Comparison of ENCODE assay signal across 12 cellular contexts in genomic region chr2:109214651-109215371, GRCh38.
DNase-seq lines count a peak whose midpoint lies in the region; ATAC-seq and TF ChIP-seq lines count a peak whose summit lies in the region.
"Had no signal": no experiment of that assay in that cellular context is flagged by ENCODE, and none has a peak within 500 bp of the region (broad histone marks: within the 10 kb centered on the region; RNA-seq: fewer than 3 reads in every experiment).

No MANE protein-coding gene starts in this region.

- TF ChIP-seq CTCF in HEK293 (tag by site-specific recombination; IDR thresholded peaks at IDR 0.05) (no peak), osteoblast (IDR thresholded peaks at IDR 0.05; ENCODE audit: extremely low read depth, low read depth, low read length) (no peak), GM13977 (IDR thresholded peaks at IDR 0.05; ENCODE audit: extremely low read depth, insufficient read depth, missing control alignments) (no peak), type B pancreatic cell (conservative IDR thresholded peaks at IDR 0.05) (no peak)

- H3K27ac ChIP-seq in HEK293 (ENCODE audit: extremely low read depth, low read depth, low read length) (peak overlapping the region; percentile 37), osteoblast (ENCODE audit: low read depth, low read length) (no peak overlapping the region)
- H3K27ac ChIP-seq: ascending aorta had no signal

- peaks cover 36% of the 10 kb centered on the region for H3K4me1 ChIP-seq in HEK293 (ENCODE audit: control insufficient read depth, insufficient read depth, low read length)
- peaks cover 37% of the 10 kb centered on the region for H3K4me1 ChIP-seq in osteoblast (ENCODE audit: insufficient read depth, low read length)

- POLR2A ChIA-PET in activated CD4-positive, alpha-beta T cell treated with anti-CD3 and anti-CD28 coated beads for 36 hours (lab: Charles Lee) = interaction anchor here (1.2 kb wide), 1 partner anchor 86 kb away, joined by 3 read pairs; the partner anchor contains the start of gene SH3RF3
- POLR2A ChIA-PET in HEK293 (lab: Yijun Ruan, JAX) = interaction anchor here (0.9 to 1.5 kb wide), 3 partner anchors 14 to 90 kb away, joined by 3 read pairs; no protein-coding TSS in a partner anchor
- POLR2A ChIA-PET in activated CD8-positive, alpha-beta T cell treated with anti-CD3 and anti-CD28 coated beads, Interleukin-2, amount 10 ng/mL, durations not matched to agents 7 days and 5 days (lab: Charles Lee) = interaction anchor here (0.6 kb wide), 1 partner anchor 27 kb away, joined by 3 read pairs; no protein-coding TSS in a partner anchor

- CTCF ChIA-PET in activated CD4-positive, alpha-beta T cell treated with anti-CD3 and anti-CD28 coated beads for 36 hours (lab: Charles Lee) = interaction anchor here (1.0 to 2.1 kb wide), 4 partner anchors 10 to 86 kb away, joined by 3 to 7 read pairs (median 4); partner anchors contain the start of gene SH3RF3
- CTCF ChIA-PET in HEK293 (lab: Yijun Ruan, JAX) = interaction anchor here (0.6 to 1.2 kb wide), 2 partner anchors 40 to 87 kb away, joined by 3 to 4 read pairs; no protein-coding TSS in a partner anchor
- CTCF ChIA-PET in activated CD8-positive, alpha-beta T cell treated with anti-CD3 and anti-CD28 coated beads, Interleukin-2, amount 10 ng/mL, durations not matched to agents 7 days and 5 days (lab: Charles Lee) = interaction anchor here (1.8 kb wide), 1 partner anchor 9 kb away, joined by 5 read pairs; no protein-coding TSS in a partner anchor

- peaks cover 71% of the 10 kb centered on the region for H3K27me3 Mint-ChIP-seq in activated CD4-positive, alpha-beta T cell treated with anti-CD3 and anti-CD28 coated beads for 36 hours
- peaks cover 68% of the 10 kb centered on the region for H3K27me3 Mint-ChIP-seq in activated CD8-positive, alpha-beta T cell treated with anti-CD3 and anti-CD28 coated beads, Interleukin-2, amount 10 ng/mL, durations not matched to agents 7 days and 5 days (ENCODE audit: low read depth)
- H3K27me3 Mint-ChIP-seq in type B pancreatic cell = peaks cover 24% of the 10 kb centered on the region

- H3K4me2 ChIP-seq in osteoblast (ENCODE audit: insufficient read depth, low read length) = peak overlapping the region; percentile 63

- no peak overlapping the region for H2AFZ ChIP-seq in osteoblast (ENCODE audit: low read length)

- H3K4me3 ChIP-seq in HEK293 (ENCODE audit: low read depth, low read length) (no peak overlapping the region), osteoblast (ENCODE audit: insufficient read depth, low read length) (no peak overlapping the region)
- H3K4me3 ChIP-seq: ascending aorta, skin epidermis had no signal

- peak; percentile 54 for ATAC-seq in activated CD4-positive, alpha-beta T cell treated with anti-CD3 and anti-CD28 coated beads for 36 hours
- ATAC-seq in activated CD8-positive, alpha-beta T cell treated with anti-CD3 and anti-CD28 coated beads, Interleukin-2, amount 10 ng/mL, durations not matched to agents 7 days and 5 days = no peak
- no peak for ATAC-seq in HG03045 (IDR thresholded peaks at IDR 0.05; ENCODE audit: unreplicated experiment)

- no peaks in the 10 kb centered on the region for H3K9me3 ChIP-seq in HEK293 (ENCODE audit: control insufficient read depth, insufficient read depth, low read depth, low read length)
- H3K9me3 ChIP-seq in osteoblast (ENCODE audit: low read depth, low read length) = no peaks in the 10 kb centered on the region
- H3K9me3 ChIP-seq: ascending aorta had no signal

- H3K4me3 Mint-ChIP-seq in activated CD4-positive, alpha-beta T cell treated with anti-CD3 and anti-CD28 coated beads for 36 hours = peak overlapping the region; percentile 38
- H3K4me3 Mint-ChIP-seq in activated CD8-positive, alpha-beta T cell treated with anti-CD3 and anti-CD28 coated beads, Interleukin-2, amount 10 ng/mL, durations not matched to agents 7 days and 5 days = no peak overlapping the region
- no peak overlapping the region for H3K4me3 Mint-ChIP-seq in type B pancreatic cell
- H3K4me3 Mint-ChIP-seq: nephron had no signal

- H3K79me2 ChIP-seq in osteoblast (ENCODE audit: insufficient read depth, low read length) = peaks cover 52% of the 10 kb centered on the region

- H3K36me3 ChIP-seq in HEK293 (ENCODE audit: control insufficient read depth in 2 of 2, insufficient read depth in 1 of 2, low read length in 2 of 2) (no peaks in the 10 kb centered on the region), osteoblast (ENCODE audit: insufficient read depth, low read length) (no peaks in the 10 kb centered on the region)
- H3K36me3 ChIP-seq: ascending aorta had no signal

- H3K36me3 Mint-ChIP-seq in activated CD4-positive, alpha-beta T cell treated with anti-CD3 and anti-CD28 coated beads for 36 hours (ENCODE audit: low read depth) = no peaks in the 10 kb centered on the region
- no peaks in the 10 kb centered on the region for H3K36me3 Mint-ChIP-seq in activated CD8-positive, alpha-beta T cell treated with anti-CD3 and anti-CD28 coated beads, Interleukin-2, amount 10 ng/mL, durations not matched to agents 7 days and 5 days (ENCODE audit: low read depth)
- no peaks in the 10 kb centered on the region for H3K36me3 Mint-ChIP-seq in type B pancreatic cell

- peaks cover 3% of the 10 kb centered on the region for H3K27me3 ChIP-seq in osteoblast (ENCODE audit: insufficient read depth, low read length)
- H3K27me3 ChIP-seq: ascending aorta had no signal

- H3K9me3 Mint-ChIP-seq in activated CD4-positive, alpha-beta T cell treated with anti-CD3 and anti-CD28 coated beads for 36 hours (ENCODE audit: low read depth) = no peaks in the 10 kb centered on the region
- H3K9me3 Mint-ChIP-seq in activated CD8-positive, alpha-beta T cell treated with anti-CD3 and anti-CD28 coated beads, Interleukin-2, amount 10 ng/mL, durations not matched to agents 7 days and 5 days (ENCODE audit: insufficient read depth) = no peaks in the 10 kb centered on the region
- peaks cover 8% of the 10 kb centered on the region for H3K9me3 Mint-ChIP-seq in type B pancreatic cell
- H3K9me3 Mint-ChIP-seq: nephron had no signal

- in situ Hi-C loops in GM13977 (cut with MboI; ENCODE audit: low pct_unique_long_range_greater_than_20kb, low sequenced_read_pairs, unreplicated experiment) = no loop called here

- peak; percentile 56 for DNase-seq in activated CD4-positive, alpha-beta T cell treated with anti-CD3 and anti-CD28 coated beads for 36 hours
- DNase-seq in activated CD4-positive, alpha-beta T cell treated with anti-CD3 and anti-CD28 coated beads for 4 hours = no peak
- DNase-seq in activated CD8-positive, alpha-beta T cell treated with anti-CD3 and anti-CD28 coated beads, Interleukin-2, amount 10 ng/mL, durations not matched to agents 7 days and 5 days = no peak
- DNase-seq in osteoblast (ENCODE audit: insufficient read length, low spot score, missing footprints) (no peak), GM13977 (ENCODE audit: low spot score) (no peak), type B pancreatic cell (ENCODE audit: extremely low spot score, unreplicated experiment) (no peak)
- DNase-seq: NCI-H1436 had no signal

- peaks cover 81% of the 10 kb centered on the region for H4K20me1 ChIP-seq in osteoblast (ENCODE audit: insufficient read depth, low read length)

- intact Hi-C loops in activated CD4-positive, alpha-beta T cell treated with anti-CD3 and anti-CD28 coated beads for 36 hours (cut with DNase I, micrococcal nuclease) = loop anchor here (1.0 to 5.0 kb wide), 5 partner anchors 71 to 297 kb away; partner anchors contain the start of gene SH3RF3 (in 2 of the 2)

- peak overlapping the region; percentile 87 for H3K27ac Mint-ChIP-seq in activated CD4-positive, alpha-beta T cell treated with anti-CD3 and anti-CD28 coated beads for 36 hours
- H3K27ac Mint-ChIP-seq in activated CD8-positive, alpha-beta T cell treated with anti-CD3 and anti-CD28 coated beads, Interleukin-2, amount 10 ng/mL, durations not matched to agents 7 days and 5 days = peak overlapping the region; percentile 44
- H3K27ac Mint-ChIP-seq in type B pancreatic cell = no peak overlapping the region
- H3K27ac Mint-ChIP-seq: nephron had no signal

- H3K4me1 Mint-ChIP-seq in activated CD4-positive, alpha-beta T cell treated with anti-CD3 and anti-CD28 coated beads for 36 hours = peaks cover 79% of the 10 kb centered on the region
- H3K4me1 Mint-ChIP-seq in activated CD8-positive, alpha-beta T cell treated with anti-CD3 and anti-CD28 coated beads, Interleukin-2, amount 10 ng/mL, durations not matched to agents 7 days and 5 days (ENCODE audit: low read depth) = peaks cover 59% of the 10 kb centered on the region
- peaks cover 44% of the 10 kb centered on the region for H3K4me1 Mint-ChIP-seq in type B pancreatic cell (ENCODE audit: unreplicated experiment)

TF ChIP-seq in HEK293, 187 proteins besides CTCF, POLR2A, EP300 and RAD21:
- TF ChIP-seq GLIS2 (tag by site-specific recombination; IDR thresholded peaks at IDR 0.05) (no peak), ZNF157 (tag by site-specific recombination; IDR thresholded peaks at IDR 0.05) (no peak), ZNF768 (tag by site-specific recombination; IDR thresholded peaks at IDR 0.05) (0 out of 2 replicates have a peak, but pooled peaks have one; percentile 51), FEZF1 (tag by site-specific recombination; IDR thresholded peaks at IDR 0.05) (peak; percentile 36; the same call in 1 of the 2 replicates)
